Comparison of ENCODE assay signal across 8 cellular contexts in the genomic region with DNA sequence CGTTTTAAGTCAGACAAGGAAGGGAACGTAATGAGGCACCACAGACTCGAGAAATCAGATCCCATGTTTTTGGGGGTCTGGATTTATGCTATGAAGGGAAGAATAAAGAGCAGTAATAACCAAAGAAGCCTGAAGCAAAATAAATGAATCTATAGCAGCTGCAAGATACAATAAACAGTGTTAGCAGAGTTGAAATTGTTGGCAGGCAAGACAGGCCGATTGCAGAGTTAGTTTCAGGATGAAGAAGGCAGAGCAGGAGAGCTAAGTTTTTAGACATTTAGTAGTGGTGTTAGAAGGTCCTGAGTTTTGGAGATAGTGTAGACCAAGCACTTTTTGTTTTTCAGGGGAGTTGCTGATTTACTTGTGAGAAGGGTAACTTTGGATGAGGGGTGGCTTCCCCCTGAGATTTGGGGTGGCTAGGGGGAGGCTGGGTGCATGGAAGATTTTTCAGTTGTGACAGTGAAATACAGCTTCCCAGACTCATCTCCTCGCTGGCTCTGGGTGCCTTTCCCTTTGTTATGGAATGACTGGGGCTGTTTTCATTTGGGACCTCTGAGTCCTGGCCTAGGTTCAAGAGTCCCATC. TPM values are rescaled to one million over a fixed set of nuclear protein-coding genes. Genes with fewer than 3 reads are reported as not detected.
DNase-seq lines count a peak whose midpoint lies in the region; ATAC-seq and TF ChIP-seq lines count a peak whose summit lies in the region.
"Had no signal": no experiment of that assay in that cellular context is flagged by ENCODE, and none has a peak within 500 bp of the region (broad histone marks: within the 10 kb centered on the region; RNA-seq: fewer than 3 reads in every experiment).

No MANE protein-coding gene starts in this region.

- H3K36me3 ChIP-seq in endocrine pancreas (ENCODE audit: control insufficient read depth, insufficient read depth, low read length) (no peaks in the 10 kb centered on the region), mucosa of descending colon (ENCODE audit: low read depth) (no peaks in the 10 kb centered on the region), uterus (no peaks in the 10 kb centered on the region)

- no peaks in the 10 kb centered on the region for H3K27me3 ChIP-seq in endocrine pancreas (ENCODE audit: control insufficient read depth, insufficient read depth, low read length)
- no peaks in the 10 kb centered on the region for H3K27me3 ChIP-seq in uterus

- H3K4me1 ChIP-seq in endocrine pancreas (ENCODE audit: control insufficient read depth, insufficient read depth, low read length) (no peaks in the 10 kb centered on the region), mucosa of descending colon (ENCODE audit: low read depth) (no peaks in the 10 kb centered on the region), uterus (peaks cover 0 to 3% of the 10 kb centered on the region in 2 donors)

- TF ChIP-seq CTCF in mucosa of descending colon (IDR thresholded peaks at IDR 0.05) (no peak), uterus (IDR thresholded peaks at IDR 0.05) (no peak)

- no peaks in the 10 kb centered on the region for H3K36me3 Mint-ChIP-seq in activated CD4-positive, alpha-beta memory T cell treated with anti-CD3 and anti-CD28 coated beads, Interleukin-2, amount 10 ng/mL, durations not matched to agents 7 days and 5 days (ENCODE audit: low read depth)

- CTCF ChIA-PET in activated CD4-positive, alpha-beta memory T cell treated with anti-CD3 and anti-CD28 coated beads, Interleukin-2, amount 10 ng/mL, durations not matched to agents 7 days and 5 days (lab: Charles Lee), result no interaction called here

- intact Hi-C loops in mucosa of descending colon (cut with DNase I, micrococcal nuclease), result no loop called here
- intact Hi-C loops in uterus (cut with DNase I; ENCODE audit: low total_unique reads), result no loop called here

- H3K4me1 Mint-ChIP-seq in activated CD4-positive, alpha-beta memory T cell treated with anti-CD3 and anti-CD28 coated beads, Interleukin-2, amount 10 ng/mL, durations not matched to agents 7 days and 5 days, result no peaks in the 10 kb centered on the region

- no peak overlapping the region for H3K27ac Mint-ChIP-seq in activated CD4-positive, alpha-beta memory T cell treated with anti-CD3 and anti-CD28 coated beads, Interleukin-2, amount 10 ng/mL, durations not matched to agents 7 days and 5 days

- no peaks in the 10 kb centered on the region for H3K9me3 Mint-ChIP-seq in activated CD4-positive, alpha-beta memory T cell treated with anti-CD3 and anti-CD28 coated beads, Interleukin-2, amount 10 ng/mL, durations not matched to agents 7 days and 5 days

- H3K27ac ChIP-seq in uterus, result peak overlapping the region; percentile 83 to 97

- DNase-seq in M059J (ENCODE audit: low read depth) (peak; percentile 52), mucosa of descending colon (no peak), uterus (peak; percentile 34 to 42), GDM1 (lab: John Stamatoyannopoulos, UW) (no peak)
- no peak for DNase-seq in activated CD8-positive, alpha-beta memory T cell treated with anti-CD3 and anti-CD28 coated beads, Interleukin-2, amount 50 U/mL, for 4 hours
- DNase-seq in activated CD4-positive, alpha-beta memory T cell treated with anti-CD3 and anti-CD28 coated beads, Interleukin-2, amount 10 ng/mL, durations not matched to agents 7 days and 5 days, result no peak
- DNase-seq: hippocampal formation had no signal

- no peak for TF ChIP-seq POLR2A in uterus (IDR thresholded peaks at IDR 0.05)

- H3K9ac ChIP-seq in endocrine pancreas (ENCODE audit: control insufficient read depth, insufficient read depth, low read length), result no peak overlapping the region

- POLR2A ChIA-PET in activated CD4-positive, alpha-beta memory T cell treated with anti-CD3 and anti-CD28 coated beads, Interleukin-2, amount 10 ng/mL, durations not matched to agents 7 days and 5 days (lab: Charles Lee), result no interaction called here

- H3K4me3 Mint-ChIP-seq in activated CD4-positive, alpha-beta memory T cell treated with anti-CD3 and anti-CD28 coated beads, Interleukin-2, amount 10 ng/mL, durations not matched to agents 7 days and 5 days, result no peak overlapping the region

- H3K4me3 ChIP-seq in endocrine pancreas (ENCODE audit: control insufficient read depth, insufficient read depth, low read length) (peak overlapping the region; percentile 26), mucosa of descending colon (peak overlapping the region; percentile 11), uterus (peak overlapping the region; percentile 44 to 52)

- ATAC-seq in mucosa of descending colon, result no peak

- peaks cover 3% of the 10 kb centered on the region for H3K27me3 Mint-ChIP-seq in activated CD4-positive, alpha-beta memory T cell treated with anti-CD3 and anti-CD28 coated beads, Interleukin-2, amount 10 ng/mL, durations not matched to agents 7 days and 5 days

- H3K9me3 ChIP-seq in endocrine pancreas (ENCODE audit: control insufficient read depth, low read length), result no peaks in the 10 kb centered on the region
- no peaks in the 10 kb centered on the region for H3K9me3 ChIP-seq in mucosa of descending colon
- H3K9me3 ChIP-seq in uterus, result no peaks in the 10 kb centered on the region

RNA-seq across cellular contexts. Expression of a gene that starts 0.6 kb away (rescaled TPM):
- 21.9 and 32.3 TPM in 2 replicates for total RNA-seq in M059J (2014; rRNA removed; shearing (Covaris generic))
- total RNA-seq in mucosa of descending colon, result 100 to 1,000 TPM in 1 of 3 donors, 10 to 100 TPM in 2; 13.3 to 203 (median 28.0) TPM
- 100 to 1,000 TPM in 1 of 4 donors, 10 to 100 TPM in 3; 40.0 to 134 (median 74.7) TPM for total RNA-seq in uterus
- total RNA-seq in activated CD4-positive, alpha-beta memory T cell treated with anti-CD3 and anti-CD28 coated beads, Interleukin-2, amount 10 ng/mL, durations not matched to agents 7 days and 5 days, result under 1 TPM; 0.15 to 0.18 TPM

Comparison
In these comparisons a context has a peak if more than half of its experiments do, and no peak if none do; other contexts are left out.
1. DNase-seq: peak in M059J (single experiment) and uterus (2 of 2); none in mucosa of descending colon (0 of 3), GDM1 (single experiment), activated CD8-positive, alpha-beta memory T cell treated with anti-CD3 and anti-CD28 coated beads, Interleukin-2, amount 50 U/mL, for 4 hours (single experiment) and activated CD4-positive, alpha-beta memory T cell treated with anti-CD3 and anti-CD28 coated beads, Interleukin-2, amount 10 ng/mL, durations not matched to agents 7 days and 5 days (single experiment).
2. RNA of a gene that starts 0.6 kb away (total RNA-seq): 40.0 to 134 TPM in uterus, 21.9 to 32.3 TPM in M059J and 13.3 to 203 TPM in mucosa of descending colon; 0.15 to 0.18 TPM in activated CD4-positive, alpha-beta memory T cell treated with anti-CD3 and anti-CD28 coated beads, Interleukin-2, amount 10 ng/mL, durations not matched to agents 7 days and 5 days; every median in the first group is over 10 times any median in the second.
3. Peak in every context shown above with its lines, with median percentiles within 50 percentile points of each other: H3K4me3 ChIP-seq.